In genomic region chr19:1468274-1469199, GRCh38 we compare ENCODE assay signal across 6 cellular contexts. TPM values are rescaled to one million over a fixed set of nuclear protein-coding genes. Genes with fewer than 3 reads are reported as not detected.
DNase-seq lines count a peak whose midpoint lies in the region; ATAC-seq, FAIRE-seq and TF ChIP-seq lines count a peak whose summit lies in the region.

No MANE protein-coding gene starts in this region.

- no peaks in the 10 kb centered on the region for H3K9me1 ChIP-seq in K562 (ENCODE audit: control insufficient read depth, insufficient read depth, low read length)

- H3K9ac ChIP-seq in HUES6 (ENCODE audit: low read length), result no peak overlapping the region
- H3K9ac ChIP-seq in K562 (ENCODE audit: insufficient read depth in 1 of 2, low read depth in 2 of 2, low read length in 2 of 2), result no peak overlapping the region

- no peaks in the 10 kb centered on the region for H3K4me1 Mint-ChIP-seq in type B pancreatic cell (ENCODE audit: unreplicated experiment)

- no peak overlapping the region for H3K27ac Mint-ChIP-seq in type B pancreatic cell

- BruUV-seq in K562 (replicated peaks; lab: Mats Ljungman, UMichigan), result no TSS peak

- POLR2A ChIA-PET in K562 (lab: Yijun Ruan, JAX), result no interaction called here

- FAIRE-seq in K562 (lab: Jason Lieb, UNC), result no peak

- H3K4me2 ChIP-seq in K562 (ENCODE audit: insufficient read depth, low read length), result no peak overlapping the region

- H3K36me3 ChIP-seq in HUES6 (ENCODE audit: control insufficient read depth, insufficient read depth, low read length), result no peaks in the 10 kb centered on the region
- H3K36me3 ChIP-seq in K562 (ENCODE audit: control insufficient read depth, insufficient read depth, low read length), result no peaks in the 10 kb centered on the region
- H3K36me3 ChIP-seq in gastroesophageal sphincter, result peaks cover 0 to 18% of the 10 kb centered on the region in 2 donors

- H2AFZ ChIP-seq in K562 (ENCODE audit: low read depth, low read length), result no peak overlapping the region

- H3K4me1 ChIP-seq in HUES6 (ENCODE audit: control insufficient read depth, insufficient read depth, low read length) (peaks cover 42% of the 10 kb centered on the region), K562 (replicated peaks in 1 of 2; ENCODE audit: control insufficient read depth in 2 of 2, insufficient read depth in 2 of 2, low read length in 2 of 2) (peaks cover 6 to 71% of the 10 kb centered on the region in 2 experiments; a peak in 4 of 5 replicates), gastroesophageal sphincter (peaks cover 14 to 85% (median 50%) of the 10 kb centered on the region in 3 donors)

- H3K9me3 ChIP-seq in HUES6 (ENCODE audit: control insufficient read depth, insufficient read depth, low read depth, low read length) (no peaks in the 10 kb centered on the region), K562 (replicated peaks; ENCODE audit: control insufficient read depth, insufficient read depth, low read depth, low read length) (no peaks in the 10 kb centered on the region), gastroesophageal sphincter (no peaks in the 10 kb centered on the region)

- H3K4me3 ChIP-seq in HUES6 (ENCODE audit: low read depth, low read length), result peak overlapping the region; percentile 31; the same call in 1 of the 2 replicates
- no peak overlapping the region for H3K4me3 ChIP-seq in K562
- H3K4me3 ChIP-seq in skin epidermis, result peak overlapping the region in 4 of 7 experiments; percentile 0 to 42 (median 31)
- H3K4me3 ChIP-seq in gastroesophageal sphincter, result peak overlapping the region in 1 of 2 donors; percentile 51

- TF ChIP-seq RAD21 in K562 (CRISPR knock-in tag; conservative IDR thresholded peaks at IDR 0.05 in 1 of 2, IDR thresholded peaks at IDR 0.05 in 1 of 2), result no peak

- TF ChIP-seq POLR2A in K562 (conservative IDR thresholded peaks at IDR 0.05) (no peak), gastroesophageal sphincter (IDR thresholded peaks at IDR 0.05) (no peak)

- H4K20me1 ChIP-seq in K562 (replicated peaks; ENCODE audit: control insufficient read depth, insufficient read depth, low read length), result peaks cover 14% of the 10 kb centered on the region

- no peaks in the 10 kb centered on the region for H3K36me3 Mint-ChIP-seq in type B pancreatic cell

- H3K27me3 ChIP-seq in HUES6 (ENCODE audit: control insufficient read depth, insufficient read depth, low read length), result peaks cover 100% of the 10 kb centered on the region
- no peaks in the 10 kb centered on the region for H3K27me3 ChIP-seq in K562 (ENCODE audit: control insufficient read depth in 2 of 2, insufficient read depth in 2 of 2, low read length in 2 of 2)
- H3K27me3 ChIP-seq in gastroesophageal sphincter, result peaks cover 99% of the 10 kb centered on the region

- intact Hi-C loops in K562 (cut with micrococcal nuclease), result no loop called here

- WGBS in K562 (ENCODE audit: insufficient coverage, low coverage, missing lambda C conversion rate), result 71% methylated on average over 37 of the region's 92 CpGs
- no CpG with 5 or more reads among the region's 92 CpGs for WGBS in gastroesophageal sphincter (ENCODE audit: low coverage in 1 of 2), 2 donors

- CTCF ChIA-PET in K562 (lab: Yijun Ruan, JAX; ENCODE audit: low intra/inter-chr PET ratio), result no interaction called here

- in situ Hi-C loops in K562 (cut with MboI), result no loop called here

- no peak for DNase-seq in K562 (ENCODE audit: extremely low read depth in 1 of 4, low spot score in 3 of 4)
- DNase-seq in islet precursor cell, result no peak
- no peak for DNase-seq in type B pancreatic cell (ENCODE audit: extremely low spot score, unreplicated experiment)

- TF ChIP-seq EP300 in K562 (IDR thresholded peaks at IDR 0.05; ENCODE audit: low read length) (no peak), gastroesophageal sphincter (IDR thresholded peaks at IDR 0.05) (no peak)

- H3K9me3 Mint-ChIP-seq in type B pancreatic cell, result no peaks in the 10 kb centered on the region

- H3K27me3 Mint-ChIP-seq in type B pancreatic cell, result peaks cover 37% of the 10 kb centered on the region

- H3K4me3 Mint-ChIP-seq in type B pancreatic cell, result no peak overlapping the region

- ATAC-seq in K562 (no peak), gastroesophageal sphincter (no peak)

- H3K79me2 ChIP-seq in K562 (ENCODE audit: control insufficient read depth, insufficient read depth, low read length), result peaks cover 21% of the 10 kb centered on the region

- H3K27ac ChIP-seq in HUES6 (ENCODE audit: low read depth, low read length) (no peak overlapping the region), K562 (ENCODE audit: extremely low read depth, low read depth, low read length) (no peak overlapping the region), skin epidermis (no peak overlapping the region), gastroesophageal sphincter (no peak overlapping the region)

- TF ChIP-seq CTCF in K562 (IDR thresholded peaks at IDR 0.05 in 2 of 3, conservative IDR thresholded peaks at IDR 0.05 in 1 of 3; ENCODE audit: insufficient read depth in 2 of 3, low read depth in 1 of 3, low read length in 3 of 3) (no peak), gastroesophageal sphincter (IDR thresholded peaks at IDR 0.05) (no peak), type B pancreatic cell (conservative IDR thresholded peaks at IDR 0.05) (no peak)

RNA-seq across cellular contexts. Expression of gene C19orf25, which starts 10.5 kb away (rescaled TPM):
- 67.3 and 231 TPM in 2 replicates for total RNA-seq in K562 (2011; cell fraction: chromatin; rRNA removed; ENCODE audit: low replicate concordance)
- total RNA-seq in K562 (2011; cell fraction: nucleolus; rRNA removed), result 138 and 165 TPM in 2 replicates
- 70.2 and 72.2 TPM in 2 replicates for total RNA-seq in K562 (2011; cell fraction: nucleoplasm; rRNA removed)
- total RNA-seq in K562 (2014; rRNA removed), result 79.4 and 86.1 TPM in 2 replicates
- total RNA-seq in K562 (2014; rRNA removed; fragmentation: Illumina TruSeq; extraction: Trizol), result 6.5 and 9.6 TPM in 2 replicates
- total RNA-seq in K562 (2015; rRNA removed; fragmentation: Illumina TruSeq; extraction: Trizol), result 40.6 and 42.3 TPM in 2 replicates
- 68.3 and 73.1 TPM in 2 replicates for total RNA-seq in K562 (2021)
- 25.3 and 27.6 TPM in 2 replicates for polyA plus RNA-seq in K562 (2011; rRNA removed)
- polyA plus RNA-seq in K562 (2011; cell fraction: cytosol; rRNA removed), result 55.4 and 125 TPM in 2 replicates
- 35.5 and 63.8 TPM in 2 replicates for polyA plus RNA-seq in K562 (2011; cell fraction: nucleus; rRNA removed)
- polyA plus RNA-seq in K562 (2012), result 46.1 and 46.4 TPM in 2 replicates
- 36.1 and 45.1 TPM in 2 replicates for polyA plus RNA-seq in K562 (2014; fragmentation: Illumina TruSeq; extraction: Trizol)
- polyA plus RNA-seq in K562 (2014; fragmentation: Nextera tagmentation; extraction: Ambion mirVana), result 1 to 10 TPM in 1 of 2 experiments, under 1 TPM in 1; 0.79 to 4.5 TPM
- 96.0 TPM in 2 replicates for polyA plus RNA-seq in K562 (2014; rRNA removed)
- polyA minus RNA-seq in K562 (2011; rRNA and poly(A)+ RNA removed), result 2.2 and 6.5 TPM in 2 replicates
- polyA minus RNA-seq in K562 (2011; cell fraction: cytosol; rRNA and poly(A)+ RNA removed), result 21.9 and 26.5 TPM in 2 replicates
- 18.2 and 20.3 TPM in 2 replicates for polyA minus RNA-seq in K562 (2011; cell fraction: nucleus; rRNA and poly(A)+ RNA removed)
- 10 to 100 TPM; 20.6 to 40.0 (median 28.2) TPM for total RNA-seq in gastroesophageal sphincter
- 36.6 and 37.5 TPM in 2 replicates for total RNA-seq in type B pancreatic cell (ENCODE audit: low replicate concordance)

RNA-seq across cellular contexts. Expression of gene APC2, which starts 18.6 kb away (rescaled TPM):
- 0.56 and 1.4 TPM in 2 replicates for total RNA-seq in K562 (2011; cell fraction: chromatin; rRNA removed; ENCODE audit: low replicate concordance)
- total RNA-seq in K562 (2011; cell fraction: nucleolus; rRNA removed), result 0.66 and 1.3 TPM in 2 replicates
- 0.44 and 0.53 TPM in 2 replicates for total RNA-seq in K562 (2011; cell fraction: nucleoplasm; rRNA removed)
- total RNA-seq in K562 (2014; rRNA removed) (0.05 and 0.08 TPM in 2 replicates), K562 (2014; rRNA removed; fragmentation: Illumina TruSeq; extraction: Trizol) (0.04 TPM in 1 of 2 replicates, not detected in the other), K562 (2015; rRNA removed; fragmentation: Illumina TruSeq; extraction: Trizol) (0.04 TPM in 1 of 2 replicates, not detected in the other), K562 (2021) (0.27 and 0.40 TPM in 2 replicates), gastroesophageal sphincter (1 to 10 TPM in 1 of 4 donors, under 1 TPM in 3; 0.02 to 1.2 (median 0.35) TPM), type B pancreatic cell (ENCODE audit: low replicate concordance) (1.2 and 9.2 TPM in 2 replicates)
- polyA plus RNA-seq in K562 (2011; rRNA removed) (0.01 and 0.06 TPM in 2 replicates), K562 (2014; fragmentation: Illumina TruSeq; extraction: Trizol) (0.01 TPM in 2 replicates), K562 (2014; fragmentation: Nextera tagmentation; extraction: Ambion mirVana) (not detected), K562 (2014; rRNA removed) (0.04 and 0.09 TPM in 2 replicates)
- 0.03 and 0.04 TPM in 2 replicates for polyA plus RNA-seq in K562 (2011; cell fraction: cytosol; rRNA removed)
- 0.13 and 0.21 TPM in 2 replicates for polyA plus RNA-seq in K562 (2011; cell fraction: nucleus; rRNA removed)
- 0.43 and 0.48 TPM in 2 replicates for polyA plus RNA-seq in K562 (2012)
- polyA minus RNA-seq in K562 (2011; rRNA and poly(A)+ RNA removed), result 0.06 and 0.07 TPM in 2 replicates
- polyA minus RNA-seq in K562 (2011; cell fraction: cytosol; rRNA and poly(A)+ RNA removed), result not detected in 2 replicates
- polyA minus RNA-seq in K562 (2011; cell fraction: nucleus; rRNA and poly(A)+ RNA removed), result 0.27 and 0.33 TPM in 2 replicates

RNA-seq across cellular contexts. Expression of gene PCSK4, which starts 21.6 kb away (rescaled TPM):
- total RNA-seq in K562 (2011; cell fraction: chromatin; rRNA removed; ENCODE audit: low replicate concordance), result 10.1 and 40.2 TPM in 2 replicates
- 32.6 and 34.9 TPM in 2 replicates for total RNA-seq in K562 (2011; cell fraction: nucleolus; rRNA removed)
- total RNA-seq in K562 (2011; cell fraction: nucleoplasm; rRNA removed), result 10.8 and 20.5 TPM in 2 replicates
- 2.2 and 3.4 TPM in 2 replicates for total RNA-seq in K562 (2014; rRNA removed)
- total RNA-seq in K562 (2014; rRNA removed; fragmentation: Illumina TruSeq; extraction: Trizol), result 0.29 TPM in 2 replicates
- total RNA-seq in K562 (2015; rRNA removed; fragmentation: Illumina TruSeq; extraction: Trizol), result 1.2 and 1.5 TPM in 2 replicates
- 5.7 and 7.0 TPM in 2 replicates for total RNA-seq in K562 (2021)
- 2.7 and 5.1 TPM in 2 replicates for polyA plus RNA-seq in K562 (2011; rRNA removed)
- polyA plus RNA-seq in K562 (2011; cell fraction: cytosol; rRNA removed), result 2.9 and 4.0 TPM in 2 replicates
- 56.5 and 86.1 TPM in 2 replicates for polyA plus RNA-seq in K562 (2011; cell fraction: nucleus; rRNA removed)
- 6.2 and 8.3 TPM in 2 replicates for polyA plus RNA-seq in K562 (2012)
- 0.85 and 2.2 TPM in 2 replicates for polyA plus RNA-seq in K562 (2014; fragmentation: Illumina TruSeq; extraction: Trizol)
- under 1 TPM in 1 of 2 experiments, not detected in 1; 0.01 TPM for polyA plus RNA-seq in K562 (2014; fragmentation: Nextera tagmentation; extraction: Ambion mirVana)
- 4.8 and 9.1 TPM in 2 replicates for polyA plus RNA-seq in K562 (2014; rRNA removed)
- polyA minus RNA-seq in K562 (2011; rRNA and poly(A)+ RNA removed), result 0.35 and 0.60 TPM in 2 replicates
- polyA minus RNA-seq in K562 (2011; cell fraction: cytosol; rRNA and poly(A)+ RNA removed), result 1.9 and 8.5 TPM in 2 replicates
- polyA minus RNA-seq in K562 (2011; cell fraction: nucleus; rRNA and poly(A)+ RNA removed), result 10.0 and 12.4 TPM in 2 replicates
- 1 to 10 TPM in 3 of 4 donors, under 1 TPM in 1; 0.94 to 2.2 (median 2.0) TPM for total RNA-seq in gastroesophageal sphincter
- total RNA-seq in type B pancreatic cell (ENCODE audit: low replicate concordance), result 9.6 and 12.4 TPM in 2 replicates

RNA-seq across cellular contexts. Expression of gene REEP6, which starts 22.4 kb away (rescaled TPM):
- total RNA-seq in K562 (2011; cell fraction: chromatin; rRNA removed; ENCODE audit: low replicate concordance), result 24.8 and 67.6 TPM in 2 replicates
- 113 and 120 TPM in 2 replicates for total RNA-seq in K562 (2011; cell fraction: nucleolus; rRNA removed)
- total RNA-seq in K562 (2011; cell fraction: nucleoplasm; rRNA removed), result 64.9 and 67.3 TPM in 2 replicates
- total RNA-seq in K562 (2014; rRNA removed) (22.1 and 31.4 TPM in 2 replicates), K562 (2014; rRNA removed; fragmentation: Illumina TruSeq; extraction: Trizol) (5.7 and 7.8 TPM in 2 replicates), K562 (2015; rRNA removed; fragmentation: Illumina TruSeq; extraction: Trizol) (12.2 and 14.5 TPM in 2 replicates), K562 (2021) (64.2 and 66.3 TPM in 2 replicates), gastroesophageal sphincter (under 1 TPM in 3 of 4 donors, not detected in 1; 0.32 to 0.96 (median 0.40) TPM), type B pancreatic cell (ENCODE audit: low replicate concordance) (17.3 and 34.5 TPM in 2 replicates)
- polyA plus RNA-seq in K562 (2011; rRNA removed) (18.4 and 36.3 TPM in 2 replicates), K562 (2014; fragmentation: Illumina TruSeq; extraction: Trizol) (12.7 and 36.9 TPM in 2 replicates), K562 (2014; fragmentation: Nextera tagmentation; extraction: Ambion mirVana) (1 to 10 TPM; 1.2 to 1.9 TPM), K562 (2014; rRNA removed) (31.8 and 34.1 TPM in 2 replicates)
- polyA plus RNA-seq in K562 (2011; cell fraction: cytosol; rRNA removed), result 26.8 and 94.4 TPM in 2 replicates
- polyA plus RNA-seq in K562 (2011; cell fraction: nucleus; rRNA removed), result 24.1 and 41.5 TPM in 2 replicates
- 43.3 and 57.4 TPM in 2 replicates for polyA plus RNA-seq in K562 (2012)
- polyA minus RNA-seq in K562 (2011; rRNA and poly(A)+ RNA removed), result 11.2 and 16.1 TPM in 2 replicates
- 42.9 and 55.0 TPM in 2 replicates for polyA minus RNA-seq in K562 (2011; cell fraction: cytosol; rRNA and poly(A)+ RNA removed)
- 9.6 and 11.7 TPM in 2 replicates for polyA minus RNA-seq in K562 (2011; cell fraction: nucleus; rRNA and poly(A)+ RNA removed)

RNA-seq across cellular contexts. Expression of gene RPS15, which starts 30.3 kb away (rescaled TPM):
- total RNA-seq in K562 (2011; cell fraction: chromatin; rRNA removed; ENCODE audit: low replicate concordance), result 72.0 and 238 TPM in 2 replicates
- total RNA-seq in K562 (2011; cell fraction: nucleolus; rRNA removed), result 545 and 547 TPM in 2 replicates
- total RNA-seq in K562 (2011; cell fraction: nucleoplasm; rRNA removed), result 383 and 585 TPM in 2 replicates
- total RNA-seq in K562 (2014; rRNA removed) (2,649 and 2,867 TPM in 2 replicates), K562 (2014; rRNA removed; fragmentation: Illumina TruSeq; extraction: Trizol) (407 and 630 TPM in 2 replicates), K562 (2015; rRNA removed; fragmentation: Illumina TruSeq; extraction: Trizol) (1,267 and 1,272 TPM in 2 replicates), K562 (2021) (2,126 and 2,254 TPM in 2 replicates), gastroesophageal sphincter (1,000 to 10,000 TPM; 1,291 to 3,466 (median 2,344) TPM), type B pancreatic cell (ENCODE audit: low replicate concordance) (1,251 and 1,344 TPM in 2 replicates)
- polyA plus RNA-seq in K562 (2011; rRNA removed) (957 and 1,566 TPM in 2 replicates), K562 (2014; fragmentation: Illumina TruSeq; extraction: Trizol) (912 and 1,907 TPM in 2 replicates), K562 (2014; fragmentation: Nextera tagmentation; extraction: Ambion mirVana) (100 to 1,000 TPM; 605 to 818 TPM), K562 (2014; rRNA removed) (2,791 and 3,285 TPM in 2 replicates)
- 3,186 and 4,296 TPM in 2 replicates for polyA plus RNA-seq in K562 (2011; cell fraction: cytosol; rRNA removed)
- 907 and 973 TPM in 2 replicates for polyA plus RNA-seq in K562 (2011; cell fraction: nucleus; rRNA removed)
- polyA plus RNA-seq in K562 (2012), result 2,701 and 2,899 TPM in 2 replicates
- polyA minus RNA-seq in K562 (2011; rRNA and poly(A)+ RNA removed), result 202 and 239 TPM in 2 replicates
- 1,242 and 1,610 TPM in 2 replicates for polyA minus RNA-seq in K562 (2011; cell fraction: cytosol; rRNA and poly(A)+ RNA removed)
- polyA minus RNA-seq in K562 (2011; cell fraction: nucleus; rRNA and poly(A)+ RNA removed), result 152 and 304 TPM in 2 replicates
